ENCODE assay signal across 15 cellular contexts in genomic region chr15:93070901-93071300, GRCh38. TPM values are rescaled to one million over a fixed set of nuclear protein-coding genes. Genes with fewer than 3 reads are reported as not detected.
DNase-seq lines count a peak whose midpoint lies in the region; ATAC-seq and TF ChIP-seq lines count a peak whose summit lies in the region.
"Had no signal": no experiment of that assay in that cellular context is flagged by ENCODE, and none has a peak within 500 bp of the region (broad histone marks: within the 10 kb centered on the region; RNA-seq: fewer than 3 reads in every experiment).

No MANE protein-coding gene starts in this region.

- H3K27me3 Mint-ChIP-seq in activated T-helper 2 cell treated with anti-CD3 and anti-CD28 coated beads, Interferon-gamma antibody, Interleukin-2, Interleukin-4, amounts not matched to agents 10 μg/mL and 5 μg/mL and 100 μg/mL, durations not matched to agents 14 hours and 24 hours and 36 hours (ENCODE audit: low read depth): peaks cover 55% of the 10 kb centered on the region
- peaks cover 39 to 54% of the 10 kb centered on the region in 2 donors for H3K27me3 Mint-ChIP-seq in natural killer cell treated with Interleukin-12 subunit alpha and Interleukin-12 subunit beta and Interleukin-15 and Interleukin-18, amount 100 ng/mL, for 72 hours

- no peaks in the 10 kb centered on the region for H3K36me3 Mint-ChIP-seq in activated T-helper 2 cell treated with anti-CD3 and anti-CD28 coated beads, Interferon-gamma antibody, Interleukin-2, Interleukin-4, amounts not matched to agents 10 μg/mL and 5 μg/mL and 100 μg/mL, durations not matched to agents 14 hours and 24 hours and 36 hours (ENCODE audit: low read depth)
- H3K36me3 Mint-ChIP-seq in natural killer cell treated with Interleukin-12 subunit alpha and Interleukin-12 subunit beta and Interleukin-15 and Interleukin-18, amount 100 ng/mL, for 72 hours: no peaks in the 10 kb centered on the region

- H3K27ac ChIP-seq in ectodermal cell (ENCODE audit: insufficient read depth, low read depth, low read length, poor library complexity, severe bottlenecking) (no peak overlapping the region), muscle layer of colon (ENCODE audit: low read depth, low read length) (peak overlapping the region; percentile 99), suprapubic skin (peak overlapping the region; percentile 93)

- H3K9me3 Mint-ChIP-seq in activated T-helper 2 cell treated with anti-CD3 and anti-CD28 coated beads, Interferon-gamma antibody, Interleukin-2, Interleukin-4, amounts not matched to agents 10 μg/mL and 5 μg/mL and 100 μg/mL, durations not matched to agents 14 hours and 24 hours and 36 hours: no peaks in the 10 kb centered on the region
- no peaks in the 10 kb centered on the region for H3K9me3 Mint-ChIP-seq in natural killer cell treated with Interleukin-12 subunit alpha and Interleukin-12 subunit beta and Interleukin-15 and Interleukin-18, amount 100 ng/mL, for 72 hours
- H3K9me3 Mint-ChIP-seq: T-helper 1 cell treated with Interleukin-12 subunit alpha and Interleukin-12 subunit beta and Interleukin-4 antibody, amounts not matched to agents 30 μg/mL and 1 μg/mL, for 36 hours had no signal

- no peak for ATAC-seq in HG02588 (IDR thresholded peaks at IDR 0.05; ENCODE audit: unreplicated experiment)
- ATAC-seq in natural killer cell treated with Interleukin-12 subunit alpha and Interleukin-12 subunit beta and Interleukin-15 and Interleukin-18, amount 100 ng/mL, for 72 hours: no peak
- ATAC-seq: Panc1; stimulated activated naive CD8-positive, alpha-beta T cell treated with anti-CD3 and anti-CD28 coated beads, Interleukin-15, Interleukin-2, amounts not matched to agents 100 U/mL and 50 U/mL, for 24 hours had no signal

- H3K4me1 ChIP-seq in NT2/D1 (ENCODE audit: insufficient read depth, insufficient read length): peaks cover 19% of the 10 kb centered on the region
- peaks cover 64% of the 10 kb centered on the region for H3K4me1 ChIP-seq in ectodermal cell (ENCODE audit: control insufficient read depth, insufficient read depth, low read length)
- peaks cover 62% of the 10 kb centered on the region for H3K4me1 ChIP-seq in muscle layer of colon (ENCODE audit: insufficient read depth, low read length)
- peaks cover 49% of the 10 kb centered on the region for H3K4me1 ChIP-seq in suprapubic skin

- H3K36me3 ChIP-seq in NT2/D1 (ENCODE audit: insufficient read depth, insufficient read length, low read length) (peaks cover 17% of the 10 kb centered on the region), ectodermal cell (ENCODE audit: control insufficient read depth, insufficient read depth, low read length) (peaks cover 19% of the 10 kb centered on the region), muscle layer of colon (ENCODE audit: insufficient read depth, low read length) (no peaks in the 10 kb centered on the region), suprapubic skin (peaks cover under 1% of the 10 kb centered on the region)

- TF ChIP-seq EP300 in suprapubic skin (IDR thresholded peaks at IDR 0.05): no peak

- TF ChIP-seq CTCF in suprapubic skin (IDR thresholded peaks at IDR 0.05): no peak

- H3K27ac Mint-ChIP-seq in activated T-helper 2 cell treated with anti-CD3 and anti-CD28 coated beads, Interferon-gamma antibody, Interleukin-2, Interleukin-4, amounts not matched to agents 10 μg/mL and 5 μg/mL and 100 μg/mL, durations not matched to agents 14 hours and 24 hours and 36 hours: no peak overlapping the region
- no peak overlapping the region for H3K27ac Mint-ChIP-seq in natural killer cell treated with Interleukin-12 subunit alpha and Interleukin-12 subunit beta and Interleukin-15 and Interleukin-18, amount 100 ng/mL, for 72 hours
- H3K27ac Mint-ChIP-seq: T-helper 1 cell treated with Interleukin-12 subunit alpha and Interleukin-12 subunit beta and Interleukin-4 antibody, amounts not matched to agents 30 μg/mL and 1 μg/mL, for 36 hours had no signal

- TF ChIP-seq POLR2A in suprapubic skin (IDR thresholded peaks at IDR 0.05): no peak

- peaks cover 8% of the 10 kb centered on the region for H3K4me1 Mint-ChIP-seq in activated T-helper 2 cell treated with anti-CD3 and anti-CD28 coated beads, Interferon-gamma antibody, Interleukin-2, Interleukin-4, amounts not matched to agents 10 μg/mL and 5 μg/mL and 100 μg/mL, durations not matched to agents 14 hours and 24 hours and 36 hours (ENCODE audit: low read depth)
- H3K4me1 Mint-ChIP-seq in natural killer cell treated with Interleukin-12 subunit alpha and Interleukin-12 subunit beta and Interleukin-15 and Interleukin-18, amount 100 ng/mL, for 72 hours (ENCODE audit: low read depth in 2 of 2): peaks cover 13 to 15% of the 10 kb centered on the region in 2 donors

- no peak overlapping the region for H3K4me3 Mint-ChIP-seq in activated T-helper 2 cell treated with anti-CD3 and anti-CD28 coated beads, Interferon-gamma antibody, Interleukin-2, Interleukin-4, amounts not matched to agents 10 μg/mL and 5 μg/mL and 100 μg/mL, durations not matched to agents 14 hours and 24 hours and 36 hours (ENCODE audit: low read depth)
- no peak overlapping the region for H3K4me3 Mint-ChIP-seq in natural killer cell treated with Interleukin-12 subunit alpha and Interleukin-12 subunit beta and Interleukin-15 and Interleukin-18, amount 100 ng/mL, for 72 hours
- H3K4me3 Mint-ChIP-seq: T-helper 1 cell treated with Interleukin-12 subunit alpha and Interleukin-12 subunit beta and Interleukin-4 antibody, amounts not matched to agents 30 μg/mL and 1 μg/mL, for 36 hours had no signal

- no peaks in the 10 kb centered on the region for H3K9me3 ChIP-seq in NT2/D1 (ENCODE audit: insufficient read depth, low read length)
- H3K9me3 ChIP-seq in ectodermal cell (ENCODE audit: control insufficient read depth, low read length): no peaks in the 10 kb centered on the region
- no peaks in the 10 kb centered on the region for H3K9me3 ChIP-seq in muscle layer of colon (ENCODE audit: low read length)
- no peaks in the 10 kb centered on the region for H3K9me3 ChIP-seq in suprapubic skin

- no peak for DNase-seq in NT2/D1 (ENCODE audit: low read depth, low spot score)
- DNase-seq in suprapubic skin (ENCODE audit: low spot score in 2 of 2): no peak
- DNase-seq in hippocampal formation (lab: John Stamatoyannopoulos, UW): no peak
- no peak for DNase-seq in activated T-helper 2 cell treated with anti-CD3 and anti-CD28 coated beads, Interferon-gamma antibody, Interleukin-2, Interleukin-4, amounts not matched to agents 10 μg/mL and 5 μg/mL and 100 μg/mL, durations not matched to agents 14 hours and 24 hours and 36 hours (ENCODE audit: low spot score)
- no peak for DNase-seq in natural killer cell treated with Interleukin-12 subunit alpha and Interleukin-12 subunit beta and Interleukin-15 and Interleukin-18, amount 100 ng/mL, for 72 hours (ENCODE audit: low spot score)
- DNase-seq: activated CD4-positive, alpha-beta T cell treated with anti-CD3 and anti-CD28 coated beads for 1 hour; activated T-cell treated with anti-CD3 and anti-CD28 coated beads, Interleukin-2, amount 50 U/mL, for 1 hour; effector CD8-positive, alpha-beta T cell; NCI-H1092 treated with DMSO at 0.1 percent for 48 hours; stimulated activated naive CD8-positive, alpha-beta T cell treated with anti-CD3 and anti-CD28 coated beads, Interleukin-15, Interleukin-2, amounts not matched to agents 100 U/mL and 50 U/mL, for 24 hours had no signal

- peak overlapping the region; percentile 97 for H3K9ac ChIP-seq in NT2/D1 (ENCODE audit: insufficient read length, low read depth)
- peak overlapping the region; percentile 84 for H3K9ac ChIP-seq in muscle layer of colon (ENCODE audit: low read length)

- H3K27me3 ChIP-seq in NT2/D1 (ENCODE audit: insufficient read depth, insufficient read length) (peaks cover 19% of the 10 kb centered on the region), ectodermal cell (ENCODE audit: control insufficient read depth, insufficient read depth, low read length, poor library complexity, severe bottlenecking) (no peaks in the 10 kb centered on the region), muscle layer of colon (ENCODE audit: control insufficient read depth in 1 of 2, insufficient read depth in 2 of 2, low read length in 2 of 2) (peaks cover 0 to 6% of the 10 kb centered on the region in 2 donors), suprapubic skin (peaks cover 12% of the 10 kb centered on the region)

- intact Hi-C loops in activated T-helper 2 cell treated with anti-CD3 and anti-CD28 coated beads, Interferon-gamma antibody, Interleukin-2, Interleukin-4, amounts not matched to agents 10 μg/mL and 5 μg/mL and 100 μg/mL, durations not matched to agents 14 hours and 24 hours and 36 hours (cut with micrococcal nuclease): no loop called here

- 3 to 24% methylated on average over 3 to 4 of the region's 4 CpGs for WGBS in ectodermal cell, 2 experiments
- WGBS in suprapubic skin: 31% methylated on average over 4 of the region's 4 CpGs

- H3K4me3 ChIP-seq in NT2/D1 (ENCODE audit: insufficient read length, low read depth) (peak overlapping the region; percentile 84), ectodermal cell (ENCODE audit: insufficient read depth, low read depth, low read length) (peak overlapping the region; percentile 64), muscle layer of colon (ENCODE audit: low read depth in 1 of 2, low read length in 2 of 2) (peak overlapping the region; percentile 86 to 92), suprapubic skin (peak overlapping the region; percentile 72)

RNA-seq across cellular contexts. Expression of gene RGMA, which starts 18.1 kb away (rescaled TPM):
- polyA plus RNA-seq in ectodermal cell (2013, experiment 1 of 4): 143 TPM
- polyA plus RNA-seq in ectodermal cell (2013, experiment 2 of 4): 162 TPM
- 143 TPM for polyA plus RNA-seq in ectodermal cell (2013, experiment 3 of 4)
- 155 TPM for polyA plus RNA-seq in ectodermal cell (2013, experiment 4 of 4)
- 10 to 100 TPM; 11.1 to 18.7 (median 15.6) TPM for total RNA-seq in suprapubic skin
- total RNA-seq in activated T-helper 2 cell treated with anti-CD3 and anti-CD28 coated beads, Interferon-gamma antibody, Interleukin-2, Interleukin-4, amounts not matched to agents 10 μg/mL and 5 μg/mL and 100 μg/mL, durations not matched to agents 14 hours and 24 hours and 36 hours: not detected in 2 replicates
- total RNA-seq in natural killer cell treated with Interleukin-12 subunit alpha and Interleukin-12 subunit beta and Interleukin-15 and Interleukin-18, amount 100 ng/mL, for 72 hours: not detected

Comparison
In these comparisons a context has a peak if more than half of its experiments do, and no peak if none do; other contexts are left out.
1. RNA of gene RGMA, which starts 18.1 kb away (total RNA-seq): 11.1 to 18.7 TPM in suprapubic skin; not detected in activated T-helper 2 cell treated with anti-CD3 and anti-CD28 coated beads, Interferon-gamma antibody, Interleukin-2, Interleukin-4, amounts not matched to agents 10 μg/mL and 5 μg/mL and 100 μg/mL, durations not matched to agents 14 hours and 24 hours and 36 hours and not detected in natural killer cell treated with Interleukin-12 subunit alpha and Interleukin-12 subunit beta and Interleukin-15 and Interleukin-18, amount 100 ng/mL, for 72 hours; every median in the first group is over 10 times any median in the second.
2. Peak in every context shown above with its lines, with median percentiles within 50 percentile points of each other: H3K4me3 ChIP-seq.